ENCODE assay signal across 9 cellular contexts in the genomic region with DNA sequence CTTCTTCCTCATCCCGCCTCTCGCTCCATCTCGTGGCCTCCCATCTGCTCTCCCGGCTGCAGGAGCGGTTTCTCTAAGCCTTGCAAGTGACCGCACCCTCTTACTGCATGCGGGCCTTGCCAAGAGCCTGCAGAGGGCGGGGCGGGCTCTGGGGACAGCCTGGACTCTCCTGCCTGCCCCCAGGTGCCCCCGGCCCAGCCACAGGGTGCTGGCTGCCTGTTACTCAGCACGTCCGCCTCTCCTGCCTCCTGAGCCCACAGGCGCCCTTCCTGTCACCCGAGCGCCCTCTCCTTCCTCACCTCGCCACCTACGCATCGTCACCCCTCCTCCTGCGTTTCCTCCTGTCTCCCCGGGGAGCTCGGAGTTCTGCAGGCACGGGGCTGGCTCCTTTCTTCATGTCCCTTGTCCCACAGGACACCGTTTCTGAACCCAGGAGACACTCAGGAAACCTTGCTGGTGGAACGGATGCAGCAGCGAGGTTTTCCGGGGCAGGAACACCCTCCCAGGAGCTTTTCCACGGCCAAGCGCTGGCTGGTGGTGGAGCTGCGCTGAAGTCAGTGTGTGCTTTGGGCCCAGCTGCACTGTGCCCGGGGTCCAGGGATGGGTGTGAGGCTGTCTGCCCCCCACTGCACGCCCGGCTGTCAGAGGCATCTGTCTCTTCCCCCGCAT. TPM values are rescaled to one million over a fixed set of nuclear protein-coding genes. Genes with fewer than 3 reads are reported as not detected.
A peak's percentile ranks its signal among the peaks of the same experiment; 100 is the strongest.
DNase-seq lines count a peak whose midpoint lies in the region; ATAC-seq and TF ChIP-seq lines count a peak whose summit lies in the region.
"Had no signal": no experiment of that assay in that cellular context is flagged by ENCODE, and none has a peak within 500 bp of the region (broad histone marks: within the 10 kb centered on the region; RNA-seq: fewer than 3 reads in every experiment).

No MANE protein-coding gene starts in this region.

- H3K27ac Mint-ChIP-seq in activated T-cell treated with anti-CD3 and anti-CD28 coated beads, Interleukin-2, amount 50 U/mL, for 72 hours = peak overlapping the region; percentile 82

- TF ChIP-seq RAD21 in HCT116 (IDR thresholded peaks at IDR 0.05; ENCODE audit: low read depth) = peak; percentile 38; the same call in 1 of the 2 replicates

- peaks cover 0 to 4% of the 10 kb centered on the region in 2 donors for H3K36me3 Mint-ChIP-seq in activated T-cell treated with anti-CD3 and anti-CD28 coated beads, Interleukin-2, amount 50 U/mL, for 72 hours (ENCODE audit: insufficient read depth in 2 of 2)

- RAD21 ChIA-PET in HCT116 (lab: Charles Lee; ENCODE audit: low non-redundant PET in 1 of 2, low total read pairs in 2 of 2, uncharacterized antibody in 2 of 2, unreplicated experiment in 2 of 2) = interaction anchor here in 1 of 2 experiments (1.0 kb wide), 1 partner anchor 78 kb away, joined by 3 read pairs; no protein-coding TSS in a partner anchor

- peak overlapping the region; percentile 53 for H3K27ac ChIP-seq in HCT116 (ENCODE audit: low read depth, low read length)
- H3K27ac ChIP-seq in right cardiac atrium (ENCODE audit: low read length) = peak overlapping the region; percentile 21
- H3K27ac ChIP-seq: KMS-11 had no signal

- no peaks in the 10 kb centered on the region for H3K9me2 ChIP-seq in HCT116 (ENCODE audit: insufficient read depth)

- peak; percentile 55 for DNase-seq in GM10266 (ENCODE audit: extremely low spot score)
- peak; percentile 39 for DNase-seq in HCT116 (ENCODE audit: low read depth, low spot score)
- peak; percentile 37 for DNase-seq in NOMO-1 treated with DMSO at 0.1 percent for 48 hours (lab: John Stamatoyannopoulos, UW; ENCODE audit: unreplicated experiment)
- peak; percentile 79 to 86 for DNase-seq in activated T-cell treated with anti-CD3 and anti-CD28 coated beads, Interleukin-2, amount 50 U/mL, for 72 hours
- DNase-seq in right cardiac atrium = peak; percentile 77 to 82 (median 78)
- peak; percentile 59 for DNase-seq in stimulated activated CD4-positive, alpha-beta T cell treated with anti-CD3 and anti-CD28 coated beads, Interleukin-2, amount 100 ng/mL, for 4 hours (ENCODE audit: low read depth)
- no peak for DNase-seq in 8988T
- no peak for DNase-seq in DMS114 treated with DMSO at 0.1 percent for 48 hours (lab: John Stamatoyannopoulos, UW; ENCODE audit: unreplicated experiment)

- H3K27me3 ChIP-seq in HCT116 (ENCODE audit: insufficient read depth, low read length) = no peaks in the 10 kb centered on the region
- H3K27me3 ChIP-seq in right cardiac atrium (ENCODE audit: control insufficient read depth, insufficient read depth) = no peaks in the 10 kb centered on the region

- no TSS peak for BruUV-seq in HCT116 (replicated peaks; lab: Mats Ljungman, UMichigan)

- H4K20me1 ChIP-seq in HCT116 (ENCODE audit: insufficient read depth) = peaks cover 3% of the 10 kb centered on the region; the same call in 1 of the 2 replicates

- peak overlapping the region; percentile 84 for H3K4me2 ChIP-seq in HCT116 (ENCODE audit: low read length)
- H3K4me2 ChIP-seq: KMS-11 had no signal

- H3K9me3 Mint-ChIP-seq in activated T-cell treated with anti-CD3 and anti-CD28 coated beads, Interleukin-2, amount 50 U/mL, for 72 hours = no peaks in the 10 kb centered on the region

- H3K4me1 ChIP-seq in HCT116 (ENCODE audit: control insufficient read depth in 1 of 2, insufficient read depth in 2 of 2, low read length in 2 of 2) (peaks cover 46 to 68% of the 10 kb centered on the region in 2 experiments), right cardiac atrium (ENCODE audit: control insufficient read depth, insufficient read depth, low read length) (peaks cover 24% of the 10 kb centered on the region)

- no peak for TF ChIP-seq POLR2A in HCT116 (IDR thresholded peaks at IDR 0.05; ENCODE audit: borderline replicate concordance, extremely low read depth, insufficient read depth, insufficient read length)

- H2AFZ ChIP-seq in HCT116 (ENCODE audit: low read depth, low read length, poor library complexity, severe bottlenecking) = no peak overlapping the region

- peak overlapping the region; percentile 23 to 45 for H3K4me3 ChIP-seq in HCT116 (replicated peaks in 1 of 2; ENCODE audit: low read depth in 1 of 2, low read length in 2 of 2)
- no peak overlapping the region for H3K4me3 ChIP-seq in right cardiac atrium (ENCODE audit: low read length)

- H3K36me3 ChIP-seq in HCT116 (ENCODE audit: control insufficient read depth in 1 of 2, insufficient read depth in 2 of 2, low read length in 2 of 2) = peaks cover 0 to 11% of the 10 kb centered on the region in 2 experiments; a peak in 1 of 4 replicates

- intact Hi-C loops in HCT116 (cut with micrococcal nuclease) (no loop called here), right cardiac atrium (cut with DNase I) (loop anchor here in 1 of 4 donors (10.0 kb wide), 1 partner anchor 1156 kb away; no protein-coding TSS in a partner anchor)

- ATAC-seq in HCT116 (peak; percentile 84), right cardiac atrium (peak; percentile 70 to 86)
- ATAC-seq in activated T-cell treated with anti-CD3 and anti-CD28 coated beads, Interleukin-2, amount 50 U/mL, for 72 hours (replicated peaks in 1 of 2) = peak; percentile 71 to 74

- H3K4me1 Mint-ChIP-seq in activated T-cell treated with anti-CD3 and anti-CD28 coated beads, Interleukin-2, amount 50 U/mL, for 72 hours (ENCODE audit: low read depth) = peaks cover 68% of the 10 kb centered on the region

- H3K4me3 Mint-ChIP-seq in activated T-cell treated with anti-CD3 and anti-CD28 coated beads, Interleukin-2, amount 50 U/mL, for 72 hours = peak overlapping the region; percentile 89 to 91

- H3K79me2 ChIP-seq in HCT116 (ENCODE audit: insufficient read depth, low read length) = peaks cover 100% of the 10 kb centered on the region

- H3K9me3 ChIP-seq in HCT116 (ENCODE audit: control insufficient read depth in 1 of 2, insufficient read depth in 1 of 2, low read depth in 1 of 2, low read length in 2 of 2) = 0 out of 4 replicates have a peak, but pooled peaks cover 0 to 6% of the 10 kb centered on the region in 2 experiments
- H3K9me3 ChIP-seq in right cardiac atrium (ENCODE audit: control insufficient read depth, low read length) = no peaks in the 10 kb centered on the region

- WGBS in right cardiac atrium = 57% methylated on average over 33 of the region's 33 CpGs

- H3K9ac ChIP-seq in HCT116 (ENCODE audit: low read length) = peak overlapping the region; percentile 47
- H3K9ac ChIP-seq: KMS-11 had no signal

- CTCF ChIA-PET in HCT116 (lab: Charles Lee) = no interaction called here

- POLR2A ChIA-PET in HCT116 (lab: Charles Lee) = no interaction called here

- peak; percentile 12 for TF ChIP-seq CTCF in GM10266 (IDR thresholded peaks at IDR 0.05; ENCODE audit: control insufficient read depth, insufficient read depth, low read depth, missing control alignments)
- TF ChIP-seq CTCF in HCT116 (IDR thresholded peaks at IDR 0.05 in 2 of 3, conservative IDR thresholded peaks at IDR 0.05 in 1 of 3; ENCODE audit: borderline replicate concordance in 1 of 3, insufficient read depth in 1 of 3, low read depth in 2 of 3, low read length in 2 of 3) = no peak

- no peaks in the 10 kb centered on the region for H3K27me3 Mint-ChIP-seq in activated T-cell treated with anti-CD3 and anti-CD28 coated beads, Interleukin-2, amount 50 U/mL, for 72 hours (ENCODE audit: low read depth)

TF ChIP-seq in HCT116, 20 proteins besides CTCF, POLR2A, EP300 and RAD21 (continues in another document):
- no peak for TF ChIP-seq EZH2 (IDR thresholded peaks at IDR 0.05)
- TF ChIP-seq, protein P1, sequence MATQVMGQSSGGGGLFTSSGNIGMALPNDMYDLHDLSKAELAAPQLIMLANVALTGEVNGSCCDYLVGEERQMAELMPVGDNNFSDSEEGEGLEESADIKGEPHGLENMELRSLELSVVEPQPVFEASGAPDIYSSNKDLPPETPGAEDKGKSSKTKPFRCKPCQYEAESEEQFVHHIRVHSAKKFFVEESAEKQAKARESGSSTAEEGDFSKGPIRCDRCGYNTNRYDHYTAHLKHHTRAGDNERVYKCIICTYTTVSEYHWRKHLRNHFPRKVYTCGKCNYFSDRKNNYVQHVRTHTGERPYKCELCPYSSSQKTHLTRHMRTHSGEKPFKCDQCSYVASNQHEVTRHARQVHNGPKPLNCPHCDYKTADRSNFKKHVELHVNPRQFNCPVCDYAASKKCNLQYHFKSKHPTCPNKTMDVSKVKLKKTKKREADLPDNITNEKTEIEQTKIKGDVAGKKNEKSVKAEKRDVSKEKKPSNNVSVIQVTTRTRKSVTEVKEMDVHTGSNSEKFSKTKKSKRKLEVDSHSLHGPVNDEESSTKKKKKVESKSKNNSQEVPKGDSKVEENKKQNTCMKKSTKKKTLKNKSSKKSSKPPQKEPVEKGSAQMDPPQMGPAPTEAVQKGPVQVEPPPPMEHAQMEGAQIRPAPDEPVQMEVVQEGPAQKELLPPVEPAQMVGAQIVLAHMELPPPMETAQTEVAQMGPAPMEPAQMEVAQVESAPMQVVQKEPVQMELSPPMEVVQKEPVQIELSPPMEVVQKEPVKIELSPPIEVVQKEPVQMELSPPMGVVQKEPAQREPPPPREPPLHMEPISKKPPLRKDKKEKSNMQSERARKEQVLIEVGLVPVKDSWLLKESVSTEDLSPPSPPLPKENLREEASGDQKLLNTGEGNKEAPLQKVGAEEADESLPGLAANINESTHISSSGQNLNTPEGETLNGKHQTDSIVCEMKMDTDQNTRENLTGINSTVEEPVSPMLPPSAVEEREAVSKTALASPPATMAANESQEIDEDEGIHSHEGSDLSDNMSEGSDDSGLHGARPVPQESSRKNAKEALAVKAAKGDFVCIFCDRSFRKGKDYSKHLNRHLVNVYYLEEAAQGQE (IDR thresholded peaks at IDR 0.05; ENCODE audit: low read depth) = no peak
- TF ChIP-seq YY1 (IDR thresholded peaks at IDR 0.05; ENCODE audit: extremely low read depth, insufficient replicate concordance, low read depth, low read length) = peak; percentile 30
- TF ChIP-seq POLR2AphosphoS5 (IDR thresholded peaks at IDR 0.05; ENCODE audit: low read depth, low read length) = peak; percentile 29; the same call in 1 of the 2 replicates
- no peak for TF ChIP-seq SIN3A (IDR thresholded peaks at IDR 0.05; ENCODE audit: low read depth)
- peak; percentile 85 for TF ChIP-seq SP1 (IDR thresholded peaks at IDR 0.05; ENCODE audit: low read depth)
- peak; percentile 92 for TF ChIP-seq EGR1 (IDR thresholded peaks at IDR 0.05; ENCODE audit: low read depth)
- TF ChIP-seq CBX3 (IDR thresholded peaks at IDR 0.05; ENCODE audit: low read depth) = 0 out of 2 replicates have a peak, but pooled peaks have one; percentile 51
- no peak for TF ChIP-seq ZNF274 (IDR thresholded peaks at IDR 0.05; ENCODE audit: low read depth, low read length)
- no peak for TF ChIP-seq TCF7L2 (IDR thresholded peaks at IDR 0.05; ENCODE audit: borderline replicate concordance, extremely low read depth, insufficient read depth, insufficient read length)

RNA-seq across cellular contexts. Expression of a gene that starts 28.5 kb away (rescaled TPM):
- total RNA-seq in HCT116 (2021; ENCODE audit: unreplicated experiment) (111 TPM), right cardiac atrium (10 to 100 TPM; 18.5 to 32.2 (median 24.2) TPM)
- polyA plus RNA-seq in HCT116 (2012) = 173 and 207 TPM in 2 replicates
- total RNA-seq in activated T-cell treated with anti-CD3 and anti-CD28 coated beads, Interleukin-2, amount 50 U/mL, for 72 hours = 10 to 100 TPM; 43.9 to 52.0 TPM
- polyA plus RNA-seq in right cardiac atrium = 32.0 TPM

Comparison
In these comparisons a context has a peak if more than half of its experiments do, and no peak if none do; other contexts are left out.
1. DNase-seq: peak in GM10266 (single experiment), HCT116 (single experiment), NOMO-1 treated with DMSO at 0.1 percent for 48 hours (single experiment), activated T-cell treated with anti-CD3 and anti-CD28 coated beads, Interleukin-2, amount 50 U/mL, for 72 hours (2 of 2), right cardiac atrium (3 of 3) and stimulated activated CD4-positive, alpha-beta T cell treated with anti-CD3 and anti-CD28 coated beads, Interleukin-2, amount 100 ng/mL, for 4 hours (single experiment); none in 8988T (single experiment) and DMS114 treated with DMSO at 0.1 percent for 48 hours (single experiment).
2. Peak in every context shown above with its lines, with median percentiles within 50 percentile points of each other: ATAC-seq.